1 cellular context compared by ENCODE assay signal in genomic region chr1:232555581-232556189, GRCh38.
TF ChIP-seq lines count a peak whose summit lies in the region.

No MANE protein-coding gene starts in this region.

TF ChIP-seq in H1, 55 proteins besides CTCF, POLR2A, EP300 and RAD21 (continued from another document):
- no peak for TF ChIP-seq CHD7 (IDR thresholded peaks at IDR 0.05; ENCODE audit: insufficient replicate concordance, low read length)
- no peak for TF ChIP-seq CREB1 (IDR thresholded peaks at IDR 0.05)
- TF ChIP-seq BRCA1 (IDR thresholded peaks at IDR 0.05; ENCODE audit: low read depth, low read length), result no peak
- TF ChIP-seq, protein P1, sequence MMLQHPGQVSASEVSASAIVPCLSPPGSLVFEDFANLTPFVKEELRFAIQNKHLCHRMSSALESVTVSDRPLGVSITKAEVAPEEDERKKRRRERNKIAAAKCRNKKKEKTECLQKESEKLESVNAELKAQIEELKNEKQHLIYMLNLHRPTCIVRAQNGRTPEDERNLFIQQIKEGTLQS (IDR thresholded peaks at IDR 0.05; ENCODE audit: insufficient read depth, low read depth, low read length), result no peak
- no peak for TF ChIP-seq RXRA (IDR thresholded peaks at IDR 0.05; ENCODE audit: insufficient read depth, low read depth, low read length)
- TF ChIP-seq EZH2 (IDR thresholded peaks at IDR 0.05; ENCODE audit: low read depth, low read length, severe bottlenecking), result no peak
- no peak for TF ChIP-seq CHD1 (IDR thresholded peaks at IDR 0.05; ENCODE audit: low read depth, low read length)
- no peak for TF ChIP-seq TAF1 (IDR thresholded peaks at IDR 0.05; ENCODE audit: low read depth, low read length)
TF ChIP-seq in H1: peak in this region for 0.
